8 cellular contexts compared by ENCODE assay signal in the genomic region with DNA sequence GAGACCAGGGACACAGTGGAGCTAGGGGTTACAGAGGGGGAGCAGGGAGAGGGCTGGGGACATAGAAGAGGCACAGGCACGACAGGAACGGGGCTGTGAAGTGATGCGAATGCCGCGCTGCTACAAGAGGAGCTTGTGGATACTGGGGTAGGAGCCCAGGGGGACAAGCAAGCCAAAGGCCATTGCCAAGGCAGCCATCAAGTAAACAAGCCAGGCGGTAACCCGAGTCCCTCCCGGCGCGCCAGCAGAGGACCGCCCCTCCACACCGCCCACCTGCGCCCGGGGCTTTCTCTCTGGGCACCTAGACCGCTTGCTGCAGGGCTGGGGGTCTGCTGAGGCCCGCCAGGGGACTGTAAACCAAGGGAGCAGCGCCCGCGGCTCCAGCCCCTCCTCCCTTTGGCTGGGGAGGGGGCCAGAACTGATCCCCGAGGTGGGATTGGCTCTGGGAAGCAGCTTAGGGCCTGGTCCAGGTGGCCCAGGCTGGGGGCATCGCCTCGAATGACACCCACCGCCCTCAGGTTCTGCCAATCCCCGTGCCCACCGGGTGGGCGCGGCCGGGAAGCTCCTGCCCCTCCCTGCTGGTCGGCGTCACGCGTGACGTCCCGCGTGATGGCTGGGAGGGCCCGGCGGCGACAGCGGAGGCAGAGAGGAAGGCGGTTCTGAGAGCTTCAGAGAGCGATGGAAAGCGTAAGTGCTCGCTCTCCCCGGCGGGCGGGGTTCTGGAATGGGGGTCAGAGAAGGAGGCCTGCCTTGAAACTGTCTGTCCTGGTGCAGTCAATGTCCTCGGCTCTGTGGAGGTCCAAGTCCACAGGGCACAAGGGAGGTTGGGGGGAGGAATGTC. TPM values are rescaled to one million over a fixed set of nuclear protein-coding genes. Genes with fewer than 3 reads are reported as not detected.
DNase-seq lines count a peak whose midpoint lies in the region; ATAC-seq, FAIRE-seq and TF ChIP-seq lines count a peak whose summit lies in the region.

No MANE protein-coding gene starts in this region.

- H3K36me3 ChIP-seq in HepG2 (replicated peaks in 1 of 2; ENCODE audit: control insufficient read depth in 1 of 2, insufficient read depth in 2 of 2, low read length in 2 of 2): peaks cover 5 to 18% of the 10 kb centered on the region in 2 experiments; a peak in 3 of 5 replicates

- peaks cover 66% of the 10 kb centered on the region for H3K4me1 ChIP-seq in HepG2 (ENCODE audit: insufficient read depth, low read length)

- POLR2A ChIA-PET in HepG2 (lab: Yijun Ruan, JAX): interaction anchor here (0.6 to 4.6 kb wide), 10 partner anchors 9 to 62 kb away, joined by 3 to 51 read pairs (median 10); partner anchors contain the start of genes KAZALD1, LZTS2 and SEMA4G

- H3K4me3 ChIP-seq in HepG2 (replicated peaks in 1 of 3; ENCODE audit: insufficient read depth in 1 of 3, low read depth in 2 of 3, low read length in 3 of 3): peak overlapping the region; percentile 73 to 80 (median 74)

- DNase-seq in A172 (ENCODE audit: low spot score) (peak; percentile 65), NCI-H2171 (lab: John Stamatoyannopoulos, UW) (peak; percentile 34), dedifferentiated amniotic fluid mesenchymal stem cell (ENCODE audit: extremely low spot score) (peak; percentile 62), HepG2 (ENCODE audit: low spot score) (peak; percentile 49)
- peak; percentile 67 to 70 for DNase-seq in activated CD4-positive, alpha-beta T cell treated with anti-CD3 and anti-CD28 coated beads, Interleukin-2, amount 50 U/mL, for 4 hours
- peak; percentile 70 for DNase-seq in stimulated activated CD4-positive, alpha-beta T cell treated with anti-CD3 and anti-CD28 coated beads, Interleukin-1b, Interleukin-23, amount 100 ng/mL, for 48 hours

- H3K27me3 ChIP-seq in HepG2 (ENCODE audit: control insufficient read depth in 1 of 2, insufficient read depth in 2 of 2, low read length in 2 of 2): no peaks in the 10 kb centered on the region; a peak in 1 of 5 replicates

- TF ChIP-seq CTCF in HepG2 (CRISPR knock-in tag; IDR thresholded peaks at IDR 0.05): no peak

- in situ Hi-C loops in HepG2 (cut with HindIII; ENCODE audit: extremely low pct_ligation_motif_present, low pct_unique_long_range_greater_than_20kb): loop anchor here (5.0 kb wide), 1 partner anchor 35 kb away; no protein-coding TSS in a partner anchor

- no TSS peak for BruUV-seq in HepG2 (replicated peaks; lab: Mats Ljungman, UMichigan)

- no peak for TF ChIP-seq POLR2A in HepG2 (IDR thresholded peaks at IDR 0.05; ENCODE audit: insufficient read depth in 1 of 2, low read depth in 2 of 2, low read length in 2 of 2)

- no peaks in the 10 kb centered on the region for H3K79me2 ChIP-seq in HepG2 (ENCODE audit: insufficient read depth, low read length)

- H4K20me1 ChIP-seq in HepG2 (ENCODE audit: insufficient read depth, low read length): no peaks in the 10 kb centered on the region

- peak; percentile 47 for ATAC-seq in GM19395 (IDR thresholded peaks at IDR 0.05; ENCODE audit: unreplicated experiment)
- peak; percentile 71 for ATAC-seq in HepG2
- ATAC-seq in GM21576 (IDR thresholded peaks at IDR 0.05; ENCODE audit: unreplicated experiment): no peak

- H3K9me3 ChIP-seq in HepG2 (ENCODE audit: low read length): no peaks in the 10 kb centered on the region

- peak overlapping the region; percentile 96 for H3K4me2 ChIP-seq in HepG2 (ENCODE audit: low read depth, low read length)

- peak overlapping the region; percentile 65 for H3K27ac ChIP-seq in HepG2 (ENCODE audit: extremely low read length, insufficient read depth, low read length)

- FAIRE-seq in HepG2 (lab: Jason Lieb, UNC): peak; percentile 15

- CTCF ChIA-PET in HepG2 (lab: Yijun Ruan, JAX; ENCODE audit: low intra/inter-chr PET ratio, low total read pairs): no interaction called here

- H2AFZ ChIP-seq in HepG2 (ENCODE audit: low read length): no peak overlapping the region

- 4% methylated on average over 11 of the region's 47 CpGs for WGBS in HepG2 (ENCODE audit: low lambda C conversion rate)

- TF ChIP-seq EP300 in HepG2 (IDR thresholded peaks at IDR 0.05; ENCODE audit: low read depth in 2 of 2, low read length in 2 of 2) (no peak), HepG2 (CRISPR knock-in tag; IDR thresholded peaks at IDR 0.05; ENCODE audit: borderline replicate concordance) (no peak)

- no peak for TF ChIP-seq RAD21 in HepG2 (CRISPR knock-in tag; IDR thresholded peaks at IDR 0.05)

- intact Hi-C loops in HepG2 (cut with micrococcal nuclease; ENCODE audit: unreplicated experiment): loop anchor here (5.0 kb wide), 1 partner anchor 35 kb away; no protein-coding TSS in a partner anchor

- peak overlapping the region; percentile 77 for H3K9ac ChIP-seq in HepG2 (ENCODE audit: insufficient read depth, low read depth, low read length)

RNA-seq across cellular contexts. Expression of gene SFXN3, which starts 1.0 kb away (rescaled TPM):
- total RNA-seq in A172 (2014; rRNA removed; shearing (Covaris generic)): 78.0 and 80.5 TPM in 2 replicates
- total RNA-seq in HepG2 (2016; rRNA removed; fragmentation: Illumina TruSeq; extraction: Trizol): 11.9 and 16.8 TPM in 2 replicates
- 2.4 and 4.1 TPM in 2 replicates for total RNA-seq in HepG2 (2016; cell fraction: cytosol; rRNA removed; fragmentation: Illumina TruSeq; extraction: Trizol; ENCODE audit: low read depth)
- 10.6 and 15.0 TPM in 2 replicates for total RNA-seq in HepG2 (2016; cell fraction: insoluble cytoplasmic fraction; rRNA removed; fragmentation: Illumina TruSeq; extraction: Trizol)
- 9.3 and 10.0 TPM in 2 replicates for total RNA-seq in HepG2 (2016; cell fraction: membrane; rRNA removed; fragmentation: Illumina TruSeq; extraction: Trizol)
- 18.9 and 21.6 TPM in 2 replicates for total RNA-seq in HepG2 (2016; cell fraction: nucleus; rRNA removed; fragmentation: Illumina TruSeq; extraction: Trizol)
- 71.5 and 86.1 TPM in 2 replicates for polyA plus RNA-seq in HepG2 (2011; rRNA removed)
- polyA plus RNA-seq in HepG2 (2011; cell fraction: cytosol; rRNA removed): 38.5 and 39.6 TPM in 2 replicates
- polyA plus RNA-seq in HepG2 (2011; cell fraction: nucleus; rRNA removed): 337 and 354 TPM in 2 replicates
- polyA plus RNA-seq in HepG2 (2012): 24.0 and 38.4 TPM in 2 replicates
- polyA plus RNA-seq in HepG2 (2016; cell fraction: cytosol; fragmentation: Illumina TruSeq; extraction: Trizol; ENCODE audit: low read depth): 3.0 and 4.5 TPM in 2 replicates
- 14.7 and 15.8 TPM in 2 replicates for polyA plus RNA-seq in HepG2 (2016; cell fraction: insoluble cytoplasmic fraction; fragmentation: Illumina TruSeq; extraction: Trizol; ENCODE audit: low read depth)
- polyA plus RNA-seq in HepG2 (2016; cell fraction: membrane; fragmentation: Illumina TruSeq; extraction: Trizol; ENCODE audit: low read depth): 9.2 and 10.1 TPM in 2 replicates
- 49.5 and 57.7 TPM in 2 replicates for polyA plus RNA-seq in HepG2 (2016; cell fraction: nucleus; fragmentation: Illumina TruSeq; extraction: Trizol; ENCODE audit: insufficient read depth, low read depth)
- polyA minus RNA-seq in HepG2 (2011; rRNA and poly(A)+ RNA removed; ENCODE audit: low replicate concordance): 78.6 and 219 TPM in 2 replicates
- 20.9 and 30.7 TPM in 2 replicates for polyA minus RNA-seq in HepG2 (2011; cell fraction: cytosol; rRNA and poly(A)+ RNA removed)
- 46.2 and 58.2 TPM in 2 replicates for polyA minus RNA-seq in HepG2 (2011; cell fraction: nucleus; rRNA and poly(A)+ RNA removed)

RNA-seq across cellular contexts. Expression of gene PDZD7, which starts 1.1 kb away (rescaled TPM):
- total RNA-seq in A172 (2014; rRNA removed; shearing (Covaris generic)): 2.2 and 5.0 TPM in 2 replicates
- 0.60 and 0.73 TPM in 2 replicates for total RNA-seq in HepG2 (2016; rRNA removed; fragmentation: Illumina TruSeq; extraction: Trizol)
- total RNA-seq in HepG2 (2016; cell fraction: cytosol; rRNA removed; fragmentation: Illumina TruSeq; extraction: Trizol; ENCODE audit: low read depth): 0.51 and 0.62 TPM in 2 replicates
- 0.42 and 1.1 TPM in 2 replicates for total RNA-seq in HepG2 (2016; cell fraction: insoluble cytoplasmic fraction; rRNA removed; fragmentation: Illumina TruSeq; extraction: Trizol)
- total RNA-seq in HepG2 (2016; cell fraction: membrane; rRNA removed; fragmentation: Illumina TruSeq; extraction: Trizol): 0.40 and 0.65 TPM in 2 replicates
- 1.1 and 1.3 TPM in 2 replicates for total RNA-seq in HepG2 (2016; cell fraction: nucleus; rRNA removed; fragmentation: Illumina TruSeq; extraction: Trizol)
- polyA plus RNA-seq in HepG2 (2011; rRNA removed): 0.58 and 0.78 TPM in 2 replicates
- 0.42 TPM in 2 replicates for polyA plus RNA-seq in HepG2 (2011; cell fraction: cytosol; rRNA removed)
- polyA plus RNA-seq in HepG2 (2011; cell fraction: nucleus; rRNA removed): 3.9 and 4.2 TPM in 2 replicates
- polyA plus RNA-seq in HepG2 (2012): 1.4 and 1.9 TPM in 2 replicates
- 0.14 and 0.16 TPM in 2 replicates for polyA plus RNA-seq in HepG2 (2016; cell fraction: cytosol; fragmentation: Illumina TruSeq; extraction: Trizol; ENCODE audit: low read depth)
- 0.49 and 0.68 TPM in 2 replicates for polyA plus RNA-seq in HepG2 (2016; cell fraction: insoluble cytoplasmic fraction; fragmentation: Illumina TruSeq; extraction: Trizol; ENCODE audit: low read depth)
- polyA plus RNA-seq in HepG2 (2016; cell fraction: membrane; fragmentation: Illumina TruSeq; extraction: Trizol; ENCODE audit: low read depth): 0.29 and 0.30 TPM in 2 replicates
- 1.2 and 1.4 TPM in 2 replicates for polyA plus RNA-seq in HepG2 (2016; cell fraction: nucleus; fragmentation: Illumina TruSeq; extraction: Trizol; ENCODE audit: insufficient read depth, low read depth)
- polyA minus RNA-seq in HepG2 (2011; rRNA and poly(A)+ RNA removed; ENCODE audit: low replicate concordance): 1.4 and 3.3 TPM in 2 replicates
- 0.49 TPM in 1 of 2 replicates, not detected in the other for polyA minus RNA-seq in HepG2 (2011; cell fraction: cytosol; rRNA and poly(A)+ RNA removed)
- polyA minus RNA-seq in HepG2 (2011; cell fraction: nucleus; rRNA and poly(A)+ RNA removed): 1.2 and 1.3 TPM in 2 replicates

RNA-seq across cellular contexts. Expression of gene KAZALD1, which starts 29.8 kb away (rescaled TPM):
- total RNA-seq in A172 (2014; rRNA removed; shearing (Covaris generic)): 19.3 and 25.0 TPM in 2 replicates
- total RNA-seq in HepG2 (2016; rRNA removed; fragmentation: Illumina TruSeq; extraction: Trizol): 18.0 and 27.7 TPM in 2 replicates
- total RNA-seq in HepG2 (2016; cell fraction: cytosol; rRNA removed; fragmentation: Illumina TruSeq; extraction: Trizol; ENCODE audit: low read depth): 8.5 and 8.9 TPM in 2 replicates
- total RNA-seq in HepG2 (2016; cell fraction: insoluble cytoplasmic fraction; rRNA removed; fragmentation: Illumina TruSeq; extraction: Trizol): 14.9 and 26.2 TPM in 2 replicates
- total RNA-seq in HepG2 (2016; cell fraction: membrane; rRNA removed; fragmentation: Illumina TruSeq; extraction: Trizol): 21.1 and 23.2 TPM in 2 replicates
- 32.0 and 35.5 TPM in 2 replicates for total RNA-seq in HepG2 (2016; cell fraction: nucleus; rRNA removed; fragmentation: Illumina TruSeq; extraction: Trizol)
- 16.7 and 16.8 TPM in 2 replicates for polyA plus RNA-seq in HepG2 (2011; rRNA removed)
- 12.0 and 21.9 TPM in 2 replicates for polyA plus RNA-seq in HepG2 (2011; cell fraction: cytosol; rRNA removed)
- polyA plus RNA-seq in HepG2 (2011; cell fraction: nucleus; rRNA removed): 46.9 and 60.7 TPM in 2 replicates
- 10.6 and 15.7 TPM in 2 replicates for polyA plus RNA-seq in HepG2 (2012)
- 6.1 and 8.0 TPM in 2 replicates for polyA plus RNA-seq in HepG2 (2016; cell fraction: cytosol; fragmentation: Illumina TruSeq; extraction: Trizol; ENCODE audit: low read depth)
- 14.9 and 20.6 TPM in 2 replicates for polyA plus RNA-seq in HepG2 (2016; cell fraction: insoluble cytoplasmic fraction; fragmentation: Illumina TruSeq; extraction: Trizol; ENCODE audit: low read depth)
- 16.2 and 17.5 TPM in 2 replicates for polyA plus RNA-seq in HepG2 (2016; cell fraction: membrane; fragmentation: Illumina TruSeq; extraction: Trizol; ENCODE audit: low read depth)
- 52.2 and 57.1 TPM in 2 replicates for polyA plus RNA-seq in HepG2 (2016; cell fraction: nucleus; fragmentation: Illumina TruSeq; extraction: Trizol; ENCODE audit: insufficient read depth, low read depth)
- polyA minus RNA-seq in HepG2 (2011; rRNA and poly(A)+ RNA removed; ENCODE audit: low replicate concordance): 32.5 and 65.2 TPM in 2 replicates
- 8.6 and 15.6 TPM in 2 replicates for polyA minus RNA-seq in HepG2 (2011; cell fraction: cytosol; rRNA and poly(A)+ RNA removed)
- 36.6 and 46.4 TPM in 2 replicates for polyA minus RNA-seq in HepG2 (2011; cell fraction: nucleus; rRNA and poly(A)+ RNA removed)

RNA-seq across cellular contexts. Expression of gene LZTS2, which starts 32.4 kb away (rescaled TPM):
- total RNA-seq in A172 (2014; rRNA removed; shearing (Covaris generic)): 66.5 and 76.9 TPM in 2 replicates
- total RNA-seq in HepG2 (2016; rRNA removed; fragmentation: Illumina TruSeq; extraction: Trizol): 60.7 and 65.6 TPM in 2 replicates
- total RNA-seq in HepG2 (2016; cell fraction: cytosol; rRNA removed; fragmentation: Illumina TruSeq; extraction: Trizol; ENCODE audit: low read depth): 18.8 and 19.1 TPM in 2 replicates
- total RNA-seq in HepG2 (2016; cell fraction: insoluble cytoplasmic fraction; rRNA removed; fragmentation: Illumina TruSeq; extraction: Trizol): 46.9 and 70.8 TPM in 2 replicates
- 50.4 and 56.7 TPM in 2 replicates for total RNA-seq in HepG2 (2016; cell fraction: membrane; rRNA removed; fragmentation: Illumina TruSeq; extraction: Trizol)
- 40.4 and 47.3 TPM in 2 replicates for total RNA-seq in HepG2 (2016; cell fraction: nucleus; rRNA removed; fragmentation: Illumina TruSeq; extraction: Trizol)
- polyA plus RNA-seq in HepG2 (2011; rRNA removed): 43.6 and 59.7 TPM in 2 replicates
- 25.3 and 50.1 TPM in 2 replicates for polyA plus RNA-seq in HepG2 (2011; cell fraction: cytosol; rRNA removed)
- polyA plus RNA-seq in HepG2 (2011; cell fraction: nucleus; rRNA removed): 161 and 196 TPM in 2 replicates
- 24.4 and 29.3 TPM in 2 replicates for polyA plus RNA-seq in HepG2 (2012)
- polyA plus RNA-seq in HepG2 (2016; cell fraction: cytosol; fragmentation: Illumina TruSeq; extraction: Trizol; ENCODE audit: low read depth): 14.3 and 15.4 TPM in 2 replicates
- polyA plus RNA-seq in HepG2 (2016; cell fraction: insoluble cytoplasmic fraction; fragmentation: Illumina TruSeq; extraction: Trizol; ENCODE audit: low read depth): 44.9 and 56.6 TPM in 2 replicates
- 34.1 and 38.8 TPM in 2 replicates for polyA plus RNA-seq in HepG2 (2016; cell fraction: membrane; fragmentation: Illumina TruSeq; extraction: Trizol; ENCODE audit: low read depth)
- polyA plus RNA-seq in HepG2 (2016; cell fraction: nucleus; fragmentation: Illumina TruSeq; extraction: Trizol; ENCODE audit: insufficient read depth, low read depth): 112 and 124 TPM in 2 replicates
- 19.0 and 76.7 TPM in 2 replicates for polyA minus RNA-seq in HepG2 (2011; rRNA and poly(A)+ RNA removed; ENCODE audit: low replicate concordance)
- polyA minus RNA-seq in HepG2 (2011; cell fraction: cytosol; rRNA and poly(A)+ RNA removed): 27.9 and 32.8 TPM in 2 replicates
- polyA minus RNA-seq in HepG2 (2011; cell fraction: nucleus; rRNA and poly(A)+ RNA removed): 19.3 and 19.8 TPM in 2 replicates

RNA-seq across cellular contexts. Expression of gene TWNK, which starts 44.7 kb away (rescaled TPM):
- 6.4 and 25.1 TPM in 2 replicates for total RNA-seq in A172 (2014; rRNA removed; shearing (Covaris generic))
- 16.5 and 21.9 TPM in 2 replicates for total RNA-seq in HepG2 (2016; rRNA removed; fragmentation: Illumina TruSeq; extraction: Trizol)
- total RNA-seq in HepG2 (2016; cell fraction: cytosol; rRNA removed; fragmentation: Illumina TruSeq; extraction: Trizol; ENCODE audit: low read depth): 3.7 and 4.5 TPM in 2 replicates
- 18.6 and 19.4 TPM in 2 replicates for total RNA-seq in HepG2 (2016; cell fraction: insoluble cytoplasmic fraction; rRNA removed; fragmentation: Illumina TruSeq; extraction: Trizol)
- total RNA-seq in HepG2 (2016; cell fraction: membrane; rRNA removed; fragmentation: Illumina TruSeq; extraction: Trizol): 11.4 and 11.5 TPM in 2 replicates
- 13.4 and 14.8 TPM in 2 replicates for total RNA-seq in HepG2 (2016; cell fraction: nucleus; rRNA removed; fragmentation: Illumina TruSeq; extraction: Trizol)
- 10.7 and 14.1 TPM in 2 replicates for polyA plus RNA-seq in HepG2 (2011; rRNA removed)
- polyA plus RNA-seq in HepG2 (2011; cell fraction: cytosol; rRNA removed): 10.2 and 12.5 TPM in 2 replicates
- polyA plus RNA-seq in HepG2 (2011; cell fraction: nucleus; rRNA removed): 17.6 and 19.3 TPM in 2 replicates
- 16.5 and 20.2 TPM in 2 replicates for polyA plus RNA-seq in HepG2 (2012)
- 2.6 and 3.0 TPM in 2 replicates for polyA plus RNA-seq in HepG2 (2016; cell fraction: cytosol; fragmentation: Illumina TruSeq; extraction: Trizol; ENCODE audit: low read depth)
- polyA plus RNA-seq in HepG2 (2016; cell fraction: insoluble cytoplasmic fraction; fragmentation: Illumina TruSeq; extraction: Trizol; ENCODE audit: low read depth): 22.1 and 23.7 TPM in 2 replicates
- 8.2 and 8.4 TPM in 2 replicates for polyA plus RNA-seq in HepG2 (2016; cell fraction: membrane; fragmentation: Illumina TruSeq; extraction: Trizol; ENCODE audit: low read depth)
- polyA plus RNA-seq in HepG2 (2016; cell fraction: nucleus; fragmentation: Illumina TruSeq; extraction: Trizol; ENCODE audit: insufficient read depth, low read depth): 39.8 and 46.5 TPM in 2 replicates
- polyA minus RNA-seq in HepG2 (2011; rRNA and poly(A)+ RNA removed; ENCODE audit: low replicate concordance): 12.7 and 32.5 TPM in 2 replicates
- polyA minus RNA-seq in HepG2 (2011; cell fraction: cytosol; rRNA and poly(A)+ RNA removed): 4.7 and 5.5 TPM in 2 replicates
- polyA minus RNA-seq in HepG2 (2011; cell fraction: nucleus; rRNA and poly(A)+ RNA removed): 14.2 and 14.9 TPM in 2 replicates
